ENCODE assay signal across 22 cellular contexts in genomic region chr9:116271991-116272390, GRCh38.
A peak's percentile ranks its signal among the peaks of the same experiment; 100 is the strongest.
DNase-seq lines count a peak whose midpoint lies in the region; ATAC-seq lines count a peak whose summit lies in the region.
"Had no signal": no experiment of that assay in that cellular context is flagged by ENCODE, and none has a peak within 500 bp of the region (broad histone marks: within the 10 kb centered on the region; RNA-seq: fewer than 3 reads in every experiment).

No MANE protein-coding gene starts in this region.

- ATAC-seq in HG03432 (IDR thresholded peaks at IDR 0.05; ENCODE audit: unreplicated experiment) = peak; percentile 63
- ATAC-seq: activated CD4-positive, CD25-positive, alpha-beta regulatory T cell treated with anti-CD3 and anti-CD28 coated beads, Interleukin-2, amount 50 U/mL, for 24 hours; left cardiac atrium; Right ventricle myocardium inferior; sciatic nerve; T-helper 17 cell had no signal

- in situ Hi-C loops in G401 (cut with HindIII; ENCODE audit: low sequenced_read_pairs) (no loop called here), ACHN (cut with HindIII; ENCODE audit: low pct_ligation_motif_present, low pct_unique_long_range_greater_than_20kb, low sequenced_read_pairs) (no loop called here)

- DNase-seq in ecto neural progenitor cell (ENCODE audit: low spot score) = peak; percentile 73
- peak; percentile 95 for DNase-seq in islet precursor cell
- no peak for DNase-seq in NCI-H2107 treated with DMSO at 0.1 percent for 48 hours (lab: John Stamatoyannopoulos, UW; ENCODE audit: unreplicated experiment)
- no peak for DNase-seq in stimulated activated CD4-positive, alpha-beta T cell treated with anti-CD3 and anti-CD28 coated beads, Interleukin-12 subunit alpha, Interleukin-12 subunit beta, amount 100 ng/mL, for 4 hours
- no peak for DNase-seq in G401 (ENCODE audit: low spot score)
- no peak for DNase-seq in ACHN
- DNase-seq: activated CD4-positive, alpha-beta T cell treated with anti-CD3 and anti-CD28 coated beads, Interleukin-2, amount 50 U/mL, for 4 hours; activated naive CD4-positive, alpha-beta T cell; central memory CD4-positive, alpha-beta T cell; COR-L47; GDM1; Karpas-422; left cardiac atrium; NCI-H2029; NCI-H526 treated with DMSO at 0.1 percent for 48 hours; NK-92 treated with Interleukin-12 subunit alpha and Interleukin-12 subunit beta, amount 100 ng/mL, for 24 hours; stimulated activated CD4-positive, alpha-beta T cell treated with anti-CD3 and anti-CD28 coated beads, Interleukin-4, amount 100 ng/mL, for 24 hours; T-helper 17 cell had no signal

Comparison
In these comparisons a context has a peak if more than half of its experiments do, and no peak if none do; other contexts are left out.
1. DNase-seq: peak in ecto neural progenitor cell (single experiment) and islet precursor cell (single experiment); none in NCI-H2107 treated with DMSO at 0.1 percent for 48 hours (single experiment), stimulated activated CD4-positive, alpha-beta T cell treated with anti-CD3 and anti-CD28 coated beads, Interleukin-12 subunit alpha, Interleukin-12 subunit beta, amount 100 ng/mL, for 4 hours (single experiment), G401 (single experiment) and ACHN (single experiment).